ENCODE assay signal across 1 cellular context in genomic region chrX:135476378-135476777, GRCh38.
TF ChIP-seq lines count a peak whose summit lies in the region.

No MANE protein-coding gene starts in this region.

TF ChIP-seq in A549, 52 proteins besides CTCF, POLR2A, EP300 and RAD21:
- TF ChIP-seq MAZ (IDR thresholded peaks at IDR 0.05; ENCODE audit: borderline replicate concordance, low read depth, low read length), result no peak
- TF ChIP-seq TFCP2L1 (CRISPR knock-in tag; IDR thresholded peaks at IDR 0.05), result no peak
- TF ChIP-seq ZSCAN20 (CRISPR knock-in tag; IDR thresholded peaks at IDR 0.05), result no peak
- TF ChIP-seq ELK1 (IDR thresholded peaks at IDR 0.05; ENCODE audit: low read depth, low read length), result no peak
- TF ChIP-seq SMC3 (IDR thresholded peaks at IDR 0.05), result no peak
- no peak for TF ChIP-seq CHD2 (IDR thresholded peaks at IDR 0.05; ENCODE audit: low read length, partially characterized antibody)
- no peak for TF ChIP-seq HOXA7 (CRISPR knock-in tag; IDR thresholded peaks at IDR 0.05)
- TF ChIP-seq HOXB5 (CRISPR knock-in tag; IDR thresholded peaks at IDR 0.05), result no peak
- TF ChIP-seq RNF2 (IDR thresholded peaks at IDR 0.05; ENCODE audit: borderline replicate concordance, low read depth), result no peak
- TF ChIP-seq FOXS1 (CRISPR knock-in tag; IDR thresholded peaks at IDR 0.05), result no peak
- no peak for TF ChIP-seq RFX5 (IDR thresholded peaks at IDR 0.05)
- TF ChIP-seq SREBF2 (IDR thresholded peaks at IDR 0.05), result no peak
- no peak for TF ChIP-seq ZNF302 (CRISPR knock-in tag; IDR thresholded peaks at IDR 0.05)
- no peak for TF ChIP-seq EHF (CRISPR knock-in tag; IDR thresholded peaks at IDR 0.05)
- TF ChIP-seq MYC (IDR thresholded peaks at IDR 0.05; ENCODE audit: borderline replicate concordance, low read length), result no peak
